8 cellular contexts compared by ENCODE assay signal in genomic region chr9:37471942-37472679, GRCh38. TPM values are rescaled to one million over a fixed set of nuclear protein-coding genes. Genes with fewer than 3 reads are reported as not detected.
DNase-seq lines count a peak whose midpoint lies in the region; ATAC-seq and TF ChIP-seq lines count a peak whose summit lies in the region.

No MANE protein-coding gene starts in this region.

- no peak for DNase-seq in activated T-cell treated with anti-CD3 and anti-CD28 coated beads, Interleukin-2, amount 50 U/mL, for 24 hours
- no peak for DNase-seq in activated T-cell treated with anti-CD3 and anti-CD28 coated beads, Interleukin-2, amount 50 U/mL, for 1 hour
- DNase-seq in activated CD4-positive, alpha-beta memory T cell treated with anti-CD3 and anti-CD28 coated beads for 36 hours: no peak
- DNase-seq in glomerular visceral epithelial cell (ENCODE audit: extremely low spot score) (peak; percentile 96), DMS153 treated with DMSO at 0.1 percent for 48 hours (lab: John Stamatoyannopoulos, UW; ENCODE audit: unreplicated experiment) (no peak)
- no peak for DNase-seq in activated effector memory CD4-positive, alpha-beta T cell treated with Interleukin-2 at 50 U/mL for 16 hours

- no peak for ATAC-seq in HG02840 (IDR thresholded peaks at IDR 0.05; ENCODE audit: low FRiP score, unreplicated experiment)

- intact Hi-C loops in activated CD4-positive, alpha-beta memory T cell treated with anti-CD3 and anti-CD28 coated beads for 36 hours (cut with micrococcal nuclease): no loop called here

- H3K4me1 ChIP-seq in parathyroid adenoma: no peaks in the 10 kb centered on the region

- H3K27me3 ChIP-seq in parathyroid adenoma (ENCODE audit: control insufficient read depth, insufficient read depth, low read length): no peaks in the 10 kb centered on the region

- no peaks in the 10 kb centered on the region for H3K36me3 ChIP-seq in parathyroid adenoma (ENCODE audit: control insufficient read depth, insufficient read depth, low read length)

- H3K27ac ChIP-seq in parathyroid adenoma: peak overlapping the region; percentile 77

- peak overlapping the region; percentile 72 for H2AFZ ChIP-seq in parathyroid adenoma

- CTCF ChIA-PET in activated CD4-positive, alpha-beta memory T cell treated with anti-CD3 and anti-CD28 coated beads for 36 hours (lab: Charles Lee): no interaction called here

- TF ChIP-seq CTCF in parathyroid adenoma (IDR thresholded peaks at IDR 0.05): no peak

- peaks cover 8% of the 10 kb centered on the region for H3K27me3 Mint-ChIP-seq in activated T-cell treated with anti-CD3 and anti-CD28 coated beads, Interleukin-2, amount 50 U/mL, for 24 hours
- H3K27me3 Mint-ChIP-seq in activated CD4-positive, alpha-beta memory T cell treated with anti-CD3 and anti-CD28 coated beads for 36 hours: peaks cover 6% of the 10 kb centered on the region

- H3K4me3 Mint-ChIP-seq in activated T-cell treated with anti-CD3 and anti-CD28 coated beads, Interleukin-2, amount 50 U/mL, for 24 hours: peak overlapping the region; percentile 52
- H3K4me3 Mint-ChIP-seq in activated CD4-positive, alpha-beta memory T cell treated with anti-CD3 and anti-CD28 coated beads for 36 hours: peak overlapping the region; percentile 28

- H3K79me2 ChIP-seq in parathyroid adenoma: no peaks in the 10 kb centered on the region

- no peaks in the 10 kb centered on the region for H3K36me3 Mint-ChIP-seq in activated T-cell treated with anti-CD3 and anti-CD28 coated beads, Interleukin-2, amount 50 U/mL, for 24 hours (ENCODE audit: low read depth)
- H3K36me3 Mint-ChIP-seq in activated CD4-positive, alpha-beta memory T cell treated with anti-CD3 and anti-CD28 coated beads for 36 hours: peaks cover 5% of the 10 kb centered on the region

- no peak overlapping the region for H3K27ac Mint-ChIP-seq in activated T-cell treated with anti-CD3 and anti-CD28 coated beads, Interleukin-2, amount 50 U/mL, for 24 hours
- H3K27ac Mint-ChIP-seq in activated CD4-positive, alpha-beta memory T cell treated with anti-CD3 and anti-CD28 coated beads for 36 hours: peak overlapping the region; percentile 5

- peaks cover 5% of the 10 kb centered on the region for H3K9me3 Mint-ChIP-seq in activated T-cell treated with anti-CD3 and anti-CD28 coated beads, Interleukin-2, amount 50 U/mL, for 24 hours
- peaks cover 19% of the 10 kb centered on the region for H3K9me3 Mint-ChIP-seq in activated CD4-positive, alpha-beta memory T cell treated with anti-CD3 and anti-CD28 coated beads for 36 hours

- peaks cover 13% of the 10 kb centered on the region for H3K4me1 Mint-ChIP-seq in activated T-cell treated with anti-CD3 and anti-CD28 coated beads, Interleukin-2, amount 50 U/mL, for 24 hours (ENCODE audit: low read depth)
- peaks cover 8% of the 10 kb centered on the region for H3K4me1 Mint-ChIP-seq in activated CD4-positive, alpha-beta memory T cell treated with anti-CD3 and anti-CD28 coated beads for 36 hours (ENCODE audit: low read depth)

- peak overlapping the region; percentile 49 for H3K4me3 ChIP-seq in parathyroid adenoma (ENCODE audit: low read depth, low read length)

- peak overlapping the region; percentile 78 for H3K4me2 ChIP-seq in parathyroid adenoma (ENCODE audit: low read length)

- POLR2A ChIA-PET in activated CD4-positive, alpha-beta memory T cell treated with anti-CD3 and anti-CD28 coated beads for 36 hours (lab: Charles Lee): no interaction called here

- no peaks in the 10 kb centered on the region for H3K9me3 ChIP-seq in parathyroid adenoma (ENCODE audit: control insufficient read depth, low read length)

- H3K9ac ChIP-seq in parathyroid adenoma: no peak overlapping the region

RNA-seq across cellular contexts. Expression of gene ZBTB5, which starts 6.9 kb away (rescaled TPM):
- 1 to 10 TPM; 8.3 to 9.3 TPM for total RNA-seq in activated CD4-positive, alpha-beta memory T cell treated with anti-CD3 and anti-CD28 coated beads for 36 hours

RNA-seq across cellular contexts. Expression of gene POLR1E, which starts 13.6 kb away (rescaled TPM):
- 10 to 100 TPM; 56.7 to 58.0 TPM for total RNA-seq in activated CD4-positive, alpha-beta memory T cell treated with anti-CD3 and anti-CD28 coated beads for 36 hours

RNA-seq across cellular contexts. Expression of gene GRHPR, which starts 49.6 kb away (rescaled TPM):
- total RNA-seq in activated CD4-positive, alpha-beta memory T cell treated with anti-CD3 and anti-CD28 coated beads for 36 hours: 10 to 100 TPM; 84.1 to 85.0 TPM
